ENCODE assay signal across 15 cellular contexts in the genomic region with DNA sequence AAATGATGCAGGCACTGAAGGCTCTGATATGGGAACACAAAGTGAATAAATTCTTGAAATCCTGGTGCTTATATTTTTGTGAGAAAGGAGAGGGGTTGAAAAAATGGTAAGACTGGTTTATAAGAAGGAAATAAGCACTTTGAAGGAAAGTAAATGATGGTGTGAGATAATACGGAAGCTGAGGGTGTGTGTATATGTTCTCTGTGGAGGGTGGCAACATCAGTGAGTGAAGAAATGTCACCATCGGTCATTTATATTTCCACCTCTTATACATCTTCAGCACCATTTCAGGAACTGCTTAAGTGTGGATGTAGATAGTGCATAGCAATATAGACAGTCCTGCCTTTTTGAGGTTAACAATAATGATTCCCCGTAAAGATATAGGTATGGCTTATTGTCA. TPM values are rescaled to one million over a fixed set of nuclear protein-coding genes. Genes with fewer than 3 reads are reported as not detected.
DNase-seq lines count a peak whose midpoint lies in the region; ATAC-seq and TF ChIP-seq lines count a peak whose summit lies in the region.
"Had no signal": no experiment of that assay in that cellular context is flagged by ENCODE, and none has a peak within 500 bp of the region (broad histone marks: within the 10 kb centered on the region; RNA-seq: fewer than 3 reads in every experiment).

No MANE protein-coding gene starts in this region.

- H3K79me2 ChIP-seq in OCI-LY7 (ENCODE audit: insufficient read depth, low read depth, low read length) = peaks cover 22% of the 10 kb centered on the region; the same call in 1 of the 2 replicates

- H3K4me3 Mint-ChIP-seq in activated naive CD8-positive, alpha-beta T cell = peak overlapping the region; percentile 3
- H3K4me3 Mint-ChIP-seq in activated naive CD8-positive, alpha-beta T cell treated with anti-CD3 and anti-CD28 coated beads for 36 hours = no peak overlapping the region
- peak overlapping the region in 1 of 2 donors; percentile 53 for H3K4me3 Mint-ChIP-seq in effector memory CD8-positive, alpha-beta T cell
- no peak overlapping the region for H3K4me3 Mint-ChIP-seq in stimulated activated naive B cell treated with anti-CD40 and anti-IgM and Interleukin-4, amounts not matched to agents 10 μg/mL and 1 μg/mL and 100 μg/mL, for 72 hours
- H3K4me3 Mint-ChIP-seq: CD14-positive monocyte, H9 had no signal

- BruUV-seq in OCI-LY7 (replicated peaks; lab: Mats Ljungman, UMichigan) = TSS peak; percentile 45

- DNase-seq in activated naive CD8-positive, alpha-beta T cell treated with anti-CD3 and anti-CD28 coated beads for 36 hours = no peak
- no peak for DNase-seq in OCI-LY7 (ENCODE audit: low spot score)
- DNase-seq in effector memory CD8-positive, alpha-beta T cell = no peak
- no peak for DNase-seq in stimulated activated naive B cell treated with anti-CD40 and anti-IgM and Interleukin-4, amounts not matched to agents 10 μg/mL and 1 μg/mL and 100 μg/mL, for 72 hours
- DNase-seq in NCI-H345 (lab: John Stamatoyannopoulos, UW) = no peak
- DNase-seq: BE2C; CD4-positive, alpha-beta memory T cell; DMS153; DMS79; GF-D8; H9 had no signal

- CTCF ChIA-PET in OCI-LY7 (lab: Charles Lee; ENCODE audit: unreplicated experiment) = no interaction called here

- no peak overlapping the region for H3K27ac ChIP-seq in OCI-LY7 (ENCODE audit: low read depth, low read length, poor library complexity, severe bottlenecking)

- H3K9me3 Mint-ChIP-seq in activated naive CD8-positive, alpha-beta T cell (ENCODE audit: low read depth) = peaks cover 7% of the 10 kb centered on the region
- H3K9me3 Mint-ChIP-seq in activated naive CD8-positive, alpha-beta T cell treated with anti-CD3 and anti-CD28 coated beads for 36 hours = peaks cover 41% of the 10 kb centered on the region
- no peaks in the 10 kb centered on the region for H3K9me3 Mint-ChIP-seq in effector memory CD8-positive, alpha-beta T cell
- peaks cover 3 to 11% of the 10 kb centered on the region in 2 donors for H3K9me3 Mint-ChIP-seq in stimulated activated naive B cell treated with anti-CD40 and anti-IgM and Interleukin-4, amounts not matched to agents 10 μg/mL and 1 μg/mL and 100 μg/mL, for 72 hours

- no peak overlapping the region for H3K4me3 ChIP-seq in OCI-LY7 (ENCODE audit: low read depth, low read length, poor library complexity, severe bottlenecking)

- H3K36me3 ChIP-seq in OCI-LY7 (ENCODE audit: insufficient read depth, low read length) = peaks cover 79% of the 10 kb centered on the region
- H3K36me3 ChIP-seq: BE2C had no signal

- H3K36me3 Mint-ChIP-seq in activated naive CD8-positive, alpha-beta T cell = peaks cover 45% of the 10 kb centered on the region
- peaks cover 89% of the 10 kb centered on the region for H3K36me3 Mint-ChIP-seq in activated naive CD8-positive, alpha-beta T cell treated with anti-CD3 and anti-CD28 coated beads for 36 hours
- H3K36me3 Mint-ChIP-seq in effector memory CD8-positive, alpha-beta T cell (ENCODE audit: insufficient read depth) = peaks cover 43% of the 10 kb centered on the region
- peaks cover 60 to 69% of the 10 kb centered on the region in 2 donors for H3K36me3 Mint-ChIP-seq in stimulated activated naive B cell treated with anti-CD40 and anti-IgM and Interleukin-4, amounts not matched to agents 10 μg/mL and 1 μg/mL and 100 μg/mL, for 72 hours

- no peaks in the 10 kb centered on the region for H3K4me1 ChIP-seq in OCI-LY7 (ENCODE audit: insufficient read depth, low read length, poor library complexity, severe bottlenecking)
- H3K4me1 ChIP-seq: BE2C had no signal

- H3K27me3 Mint-ChIP-seq in activated naive CD8-positive, alpha-beta T cell = no peaks in the 10 kb centered on the region
- no peaks in the 10 kb centered on the region for H3K27me3 Mint-ChIP-seq in activated naive CD8-positive, alpha-beta T cell treated with anti-CD3 and anti-CD28 coated beads for 36 hours
- no peaks in the 10 kb centered on the region for H3K27me3 Mint-ChIP-seq in effector memory CD8-positive, alpha-beta T cell
- no peaks in the 10 kb centered on the region for H3K27me3 Mint-ChIP-seq in stimulated activated naive B cell treated with anti-CD40 and anti-IgM and Interleukin-4, amounts not matched to agents 10 μg/mL and 1 μg/mL and 100 μg/mL, for 72 hours
- H3K27me3 Mint-ChIP-seq: CD4-positive, alpha-beta memory T cell had no signal

- POLR2A ChIA-PET in OCI-LY7 (lab: Charles Lee) = no interaction called here

- H3K27ac Mint-ChIP-seq in activated naive CD8-positive, alpha-beta T cell = no peak overlapping the region
- H3K27ac Mint-ChIP-seq in activated naive CD8-positive, alpha-beta T cell treated with anti-CD3 and anti-CD28 coated beads for 36 hours = no peak overlapping the region
- H3K27ac Mint-ChIP-seq in effector memory CD8-positive, alpha-beta T cell = peak overlapping the region; percentile 58 to 60
- peak overlapping the region; percentile 75 for H3K27ac Mint-ChIP-seq in stimulated activated naive B cell treated with anti-CD40 and anti-IgM and Interleukin-4, amounts not matched to agents 10 μg/mL and 1 μg/mL and 100 μg/mL, for 72 hours
- H3K27ac Mint-ChIP-seq: CD4-positive, alpha-beta memory T cell; H9 had no signal

- no peak overlapping the region for H2AFZ ChIP-seq in OCI-LY7 (ENCODE audit: low read length)

- H3K4me2 ChIP-seq in OCI-LY7 (ENCODE audit: low read length) = no peak overlapping the region

- intact Hi-C loops in OCI-LY7 (cut with micrococcal nuclease; ENCODE audit: unreplicated experiment) = no loop called here

- H3K9me2 ChIP-seq in OCI-LY7 (ENCODE audit: insufficient read depth, low read length) = no peaks in the 10 kb centered on the region

- no peak for TF ChIP-seq CTCF in OCI-LY7 (conservative IDR thresholded peaks at IDR 0.05; ENCODE audit: low read length)

- H3K4me1 Mint-ChIP-seq in activated naive CD8-positive, alpha-beta T cell (ENCODE audit: low read depth) = peaks cover 25% of the 10 kb centered on the region
- peaks cover 8% of the 10 kb centered on the region for H3K4me1 Mint-ChIP-seq in activated naive CD8-positive, alpha-beta T cell treated with anti-CD3 and anti-CD28 coated beads for 36 hours
- peaks cover 16 to 25% of the 10 kb centered on the region in 2 donors for H3K4me1 Mint-ChIP-seq in effector memory CD8-positive, alpha-beta T cell (ENCODE audit: low read depth in 2 of 2)
- peaks cover 16 to 27% of the 10 kb centered on the region in 2 donors for H3K4me1 Mint-ChIP-seq in stimulated activated naive B cell treated with anti-CD40 and anti-IgM and Interleukin-4, amounts not matched to agents 10 μg/mL and 1 μg/mL and 100 μg/mL, for 72 hours
- H3K4me1 Mint-ChIP-seq: CD14-positive monocyte had no signal

- H3K9me3 ChIP-seq in OCI-LY7 (ENCODE audit: low read length) = peaks cover 21% of the 10 kb centered on the region; the same call in 1 of the 2 replicates
- H3K9me3 ChIP-seq: BE2C had no signal

- no peak for ATAC-seq in effector memory CD8-positive, alpha-beta T cell (replicated peaks)
- ATAC-seq in stimulated activated naive B cell treated with anti-CD40 and anti-IgM and Interleukin-4, amounts not matched to agents 10 μg/mL and 1 μg/mL and 100 μg/mL, for 72 hours (replicated peaks) = no peak
- ATAC-seq in GM21526 (IDR thresholded peaks at IDR 0.05; ENCODE audit: low FRiP score, unreplicated experiment) = no peak

- H4K20me1 ChIP-seq in OCI-LY7 (ENCODE audit: insufficient read depth, low read length) = no peaks in the 10 kb centered on the region

RNA-seq across cellular contexts. Expression of gene ZNF136, which starts 17.5 kb away (rescaled TPM):
- total RNA-seq in activated naive CD8-positive, alpha-beta T cell treated with anti-CD3 and anti-CD28 coated beads for 36 hours = 10 to 100 TPM; 11.6 to 12.9 TPM
- 12.5 and 13.5 TPM in 2 replicates for total RNA-seq in OCI-LY7 (2014; rRNA removed; shearing (Covaris generic))
- 12.7 and 16.7 TPM in 2 replicates for total RNA-seq in OCI-LY7 (2022)

RNA-seq across cellular contexts. Expression of gene ZNF625, which starts 23.8 kb away (rescaled TPM):
- 1 to 10 TPM; 3.9 to 4.0 TPM for total RNA-seq in activated naive CD8-positive, alpha-beta T cell treated with anti-CD3 and anti-CD28 coated beads for 36 hours
- 7.3 and 7.8 TPM in 2 replicates for total RNA-seq in OCI-LY7 (2014; rRNA removed; shearing (Covaris generic))
- 9.2 and 10.0 TPM in 2 replicates for total RNA-seq in OCI-LY7 (2022)
- total RNA-seq: HT-29 had no signal

RNA-seq across cellular contexts. Expression of gene ZNF20, which starts 40.2 kb away (rescaled TPM):
- 1 to 10 TPM in 1 of 2 experiments, under 1 TPM in 1; 0.74 to 2.6 TPM for total RNA-seq in activated naive CD8-positive, alpha-beta T cell treated with anti-CD3 and anti-CD28 coated beads for 36 hours
- total RNA-seq in OCI-LY7 (2014; rRNA removed; shearing (Covaris generic)) = 6.1 and 8.9 TPM in 2 replicates
- total RNA-seq in OCI-LY7 (2022) = 7.1 and 10.0 TPM in 2 replicates

Comparison
In these comparisons a context has a peak if more than half of its experiments do, and no peak if none do; other contexts are left out.
1. H3K27ac Mint-ChIP-seq: peak in effector memory CD8-positive, alpha-beta T cell (2 of 2) and stimulated activated naive B cell treated with anti-CD40 and anti-IgM and Interleukin-4, amounts not matched to agents 10 μg/mL and 1 μg/mL and 100 μg/mL, for 72 hours (single experiment); none in activated naive CD8-positive, alpha-beta T cell (single experiment) and activated naive CD8-positive, alpha-beta T cell treated with anti-CD3 and anti-CD28 coated beads for 36 hours (single experiment).